Comparison of ENCODE assay signal across 8 cellular contexts in the genomic region with DNA sequence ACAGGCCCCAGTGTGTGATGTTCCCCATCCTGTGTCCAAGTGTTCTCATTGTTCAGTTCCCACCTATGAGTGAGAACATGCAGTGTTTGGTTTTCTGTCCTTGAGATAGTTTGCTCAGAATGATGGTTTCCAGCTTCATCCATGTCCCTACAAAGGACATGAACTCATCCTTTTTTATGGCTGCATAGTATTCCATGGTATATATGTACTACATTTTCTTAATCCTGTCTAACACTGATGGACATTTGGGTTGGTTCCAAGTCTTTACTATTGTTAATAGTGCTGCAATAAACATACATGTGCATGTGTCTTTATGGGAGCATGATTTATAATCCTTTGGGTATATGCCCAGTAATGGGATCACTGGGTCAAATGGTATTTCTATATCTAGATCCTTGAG. TPM values are rescaled to one million over a fixed set of nuclear protein-coding genes. Genes with fewer than 3 reads are reported as not detected.
"Had no signal": no experiment of that assay in that cellular context is flagged by ENCODE, and none has a peak within 500 bp of the region (broad histone marks: within the 10 kb centered on the region; RNA-seq: fewer than 3 reads in every experiment).

No MANE protein-coding gene starts in this region.

RNA-seq across cellular contexts. Expression of a gene that starts 22.7 kb away (rescaled TPM):
- total RNA-seq: kidney epithelial cell, lung microvascular endothelial cell, mammary epithelial cell, mesothelial cell of epicardium, mononuclear cell, myocyte had no signal
- polyA plus RNA-seq: keratinocyte; mammary epithelial cell; naive thymus-derived CD4-positive, alpha-beta T cell had no signal
